In the genomic region with DNA sequence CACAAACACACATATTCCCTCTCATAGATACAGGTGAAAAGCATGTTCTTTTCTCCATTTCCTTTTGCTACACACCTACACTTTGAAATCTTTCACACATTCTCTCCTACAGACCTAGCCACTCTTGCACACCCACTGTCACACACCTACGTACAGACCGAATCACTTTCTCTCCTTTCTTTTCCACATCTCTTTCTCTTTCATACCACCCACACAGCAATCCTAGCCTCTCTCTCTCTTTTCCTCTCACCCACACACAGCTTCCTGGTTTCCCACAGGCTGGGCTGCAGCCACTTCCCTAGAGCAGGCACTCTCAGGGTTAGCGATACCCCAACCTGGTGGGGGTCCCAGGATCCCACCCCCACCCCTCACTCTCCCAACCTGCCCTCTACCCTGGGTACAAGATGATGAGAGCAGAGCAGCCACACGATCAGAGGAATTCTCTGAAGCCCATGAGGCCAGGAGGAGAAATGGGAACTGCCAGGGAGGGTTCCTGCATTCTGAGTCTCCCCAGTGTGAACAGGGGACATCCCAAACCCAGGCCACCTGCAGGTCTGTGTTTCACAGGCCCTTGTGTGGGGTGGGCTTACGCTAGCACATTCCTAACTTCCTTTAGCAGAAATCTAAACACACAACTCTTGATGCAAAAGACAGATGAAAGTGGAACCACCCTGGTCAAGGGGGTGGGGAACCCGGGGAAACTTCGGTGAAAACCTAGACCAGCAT, we compare ENCODE assay signal across 1 cellular context.
TF ChIP-seq lines count a peak whose summit lies in the region.

No MANE protein-coding gene starts in this region.

TF ChIP-seq in endothelial cell of umbilical vein, 7 proteins besides CTCF, POLR2A, EP300 and RAD21:
- no peak for TF ChIP-seq POLR2AphosphoS5 (IDR thresholded peaks at IDR 0.05; ENCODE audit: insufficient read depth, low read depth, low read length)
- no peak for TF ChIP-seq JUN (IDR thresholded peaks at IDR 0.05; ENCODE audit: borderline replicate concordance, insufficient read depth, insufficient read length, low read depth)
- TF ChIP-seq, protein P1, sequence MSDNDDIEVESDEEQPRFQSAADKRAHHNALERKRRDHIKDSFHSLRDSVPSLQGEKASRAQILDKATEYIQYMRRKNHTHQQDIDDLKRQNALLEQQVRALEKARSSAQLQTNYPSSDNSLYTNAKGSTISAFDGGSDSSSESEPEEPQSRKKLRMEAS (IDR thresholded peaks at IDR 0.05; ENCODE audit: insufficient read depth, insufficient read length) = no peak
- TF ChIP-seq EZH2 (IDR thresholded peaks at IDR 0.05; ENCODE audit: borderline replicate concordance, low read depth, low read length, severe bottlenecking) = no peak
- TF ChIP-seq MYC (IDR thresholded peaks at IDR 0.05; ENCODE audit: low read depth, low read length) = no peak
